Comparison of ENCODE assay signal across 8 cellular contexts in the genomic region with DNA sequence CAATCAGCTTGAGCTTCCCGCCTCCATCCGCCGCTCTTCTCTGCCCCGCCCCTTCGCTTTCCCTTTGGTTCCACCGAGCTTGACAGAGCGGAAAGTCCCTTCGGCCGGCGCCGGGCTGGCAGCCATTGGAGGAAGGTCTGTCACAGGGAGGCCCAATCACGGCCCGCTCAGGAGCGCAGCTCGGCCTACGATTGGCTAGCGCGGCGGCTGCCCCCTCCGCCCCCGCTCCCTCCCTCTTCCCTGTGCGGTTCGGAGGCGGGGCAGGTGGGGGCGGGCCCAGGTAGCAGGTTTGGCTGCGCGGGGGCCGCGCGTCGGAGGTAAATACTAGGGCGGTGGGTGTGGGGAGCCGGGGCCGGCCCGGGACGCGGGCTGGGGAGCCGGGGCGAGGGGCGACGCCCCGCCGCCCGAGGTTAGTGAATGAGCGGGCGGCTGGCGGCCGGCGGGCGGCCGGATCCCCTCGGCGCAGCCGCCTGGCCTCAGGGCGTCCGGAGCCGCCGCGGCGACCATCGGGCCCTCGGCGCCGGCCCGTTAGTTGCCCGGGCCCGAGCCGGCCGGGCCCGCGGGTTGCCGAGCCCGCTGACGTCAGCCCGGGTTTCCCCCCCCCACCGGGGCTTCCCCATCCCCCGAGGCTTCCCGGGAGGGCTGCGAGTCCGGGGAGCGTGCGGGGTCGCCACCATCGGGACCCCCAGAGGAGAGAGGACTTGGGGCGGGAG. TPM values are rescaled to one million over a fixed set of nuclear protein-coding genes. Genes with fewer than 3 reads are reported as not detected.
DNase-seq lines count a peak whose midpoint lies in the region; ATAC-seq and TF ChIP-seq lines count a peak whose summit lies in the region.

A gene (plus strand): TSS at position 279 of the 713 bp plus-strand sequence. CDS start 7,613 bp downstream, outside the sequence.

- H3K36me3 Mint-ChIP-seq in activated naive CD4-positive, alpha-beta T cell treated with anti-CD3 and anti-CD28 coated beads, Interleukin-2, amount 50 U/mL, for 24 hours = peaks cover 12% of the 10 kb centered on the region

- 0% methylated on average over 3 of the region's 85 CpGs for WGBS in suprapubic skin

- H3K9me3 Mint-ChIP-seq in activated naive CD4-positive, alpha-beta T cell treated with anti-CD3 and anti-CD28 coated beads, Interleukin-2, amount 50 U/mL, for 24 hours = no peaks in the 10 kb centered on the region

- DNase-seq in GM06990 (ENCODE audit: extremely low read depth, insufficient read length) = peak; percentile 99
- peak; percentile 99 for DNase-seq in NCI-H1092 (lab: John Stamatoyannopoulos, UW)
- peak; percentile 100 for DNase-seq in globus pallidus (ENCODE audit: low spot score)
- peak; percentile 75 to 100 (median 99) for DNase-seq in nucleus accumbens (lab: John Stamatoyannopoulos, UW)
- DNase-seq in suprapubic skin (ENCODE audit: low spot score in 2 of 2) = peak; percentile 100

- peak; percentile 62 to 68 for TF ChIP-seq POLR2A in suprapubic skin (IDR thresholded peaks at IDR 0.05)

- no peaks in the 10 kb centered on the region for H3K27me3 Mint-ChIP-seq in activated naive CD4-positive, alpha-beta T cell treated with anti-CD3 and anti-CD28 coated beads, Interleukin-2, amount 50 U/mL, for 24 hours

- H3K4me3 Mint-ChIP-seq in activated naive CD4-positive, alpha-beta T cell treated with anti-CD3 and anti-CD28 coated beads, Interleukin-2, amount 50 U/mL, for 24 hours = peak within 1 kb of the TSS; percentile 93

- H3K27ac Mint-ChIP-seq in activated naive CD4-positive, alpha-beta T cell treated with anti-CD3 and anti-CD28 coated beads, Interleukin-2, amount 50 U/mL, for 24 hours = peak within 1 kb of the TSS; percentile 96

- H3K4me3 ChIP-seq in GM06990 (replicated peaks; ENCODE audit: low read depth, low read length) (peak within 1 kb of the TSS; percentile 93), suprapubic skin (peak within 1 kb of the TSS; percentile 95)

- no peaks in the 10 kb centered on the region for H3K9me3 ChIP-seq in suprapubic skin

- no peaks in the 10 kb centered on the region; the same call in 1 of the 2 replicates for H3K36me3 ChIP-seq in GM06990 (ENCODE audit: control insufficient read depth, insufficient read depth, low read length)
- no peaks in the 10 kb centered on the region for H3K36me3 ChIP-seq in suprapubic skin

- peak within 1 kb of the TSS; percentile 93 for H3K27ac ChIP-seq in suprapubic skin

- no peaks in the 10 kb centered on the region for H3K27me3 ChIP-seq in GM06990 (replicated peaks; ENCODE audit: control insufficient read depth, insufficient read depth, low read length)
- H3K27me3 ChIP-seq in suprapubic skin = no peaks in the 10 kb centered on the region

- ATAC-seq in HG02588 (IDR thresholded peaks at IDR 0.05; ENCODE audit: unreplicated experiment) (peak; percentile 88), SK-N-SH treated with all-trans-retinoic acid at 6 μM for 48 hours (peak; percentile 99)

- TF ChIP-seq CTCF in GM06990 (IDR thresholded peaks at IDR 0.05; ENCODE audit: insufficient read depth, low read length, poor library complexity, severe bottlenecking) = no peak
- TF ChIP-seq CTCF in suprapubic skin (IDR thresholded peaks at IDR 0.05) = no peak

- H3K4me1 Mint-ChIP-seq in activated naive CD4-positive, alpha-beta T cell treated with anti-CD3 and anti-CD28 coated beads, Interleukin-2, amount 50 U/mL, for 24 hours = peaks cover 55% of the 10 kb centered on the region

- no peak for TF ChIP-seq EP300 in suprapubic skin (IDR thresholded peaks at IDR 0.05)

- H3K4me1 ChIP-seq in suprapubic skin = peaks cover 33% of the 10 kb centered on the region

TF ChIP-seq in SK-N-SH treated with all-trans-retinoic acid at 6 μM for 48 hours, 23 proteins besides CTCF, POLR2A, EP300 and RAD21:
- TF ChIP-seq GLIS3 (CRISPR knock-in tag; IDR thresholded peaks at IDR 0.05) = no peak

RNA-seq across cellular contexts. Expression of the gene that starts here (rescaled TPM):
- 10 to 100 TPM; 31.1 to 77.6 (median 50.2) TPM for total RNA-seq in suprapubic skin

Comparison
In these comparisons a context has a peak if more than half of its experiments do, and no peak if none do; other contexts are left out.
1. Peak in every context shown above with its lines: DNase-seq, ATAC-seq, H3K4me3 ChIP-seq and H3K27ac ChIP-seq.